ENCODE assay signal across 25 cellular contexts in the genomic region with DNA sequence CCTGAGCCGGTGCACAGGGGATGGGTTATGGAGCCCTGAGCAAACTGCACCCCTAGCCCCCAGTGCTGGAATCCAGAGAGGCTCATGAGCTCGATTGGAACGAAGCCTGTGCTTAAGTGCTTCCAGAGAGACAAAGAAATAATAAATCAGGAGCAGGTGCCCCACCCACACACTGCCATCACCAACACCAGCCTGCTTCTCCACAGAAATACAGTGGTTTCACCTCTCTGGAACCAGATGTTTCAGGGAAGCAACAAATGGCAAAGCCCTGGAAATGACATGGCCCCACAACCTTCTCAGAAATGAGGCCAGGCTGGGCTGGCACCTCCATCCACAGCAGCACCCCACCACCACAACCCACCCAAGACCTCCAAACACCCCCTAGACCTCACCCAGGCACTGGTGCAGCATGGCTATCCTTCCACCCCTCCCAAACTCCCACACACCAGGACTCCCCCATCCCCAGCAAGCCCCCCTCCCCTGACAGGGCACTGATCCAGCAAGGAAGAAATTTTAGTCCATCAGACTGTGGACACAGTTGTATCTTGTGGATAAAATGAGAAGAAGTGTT. TPM values are rescaled to one million over a fixed set of nuclear protein-coding genes. Genes with fewer than 3 reads are reported as not detected.
DNase-seq lines count a peak whose midpoint lies in the region; TF ChIP-seq lines count a peak whose summit lies in the region.
"Had no signal": no experiment of that assay in that cellular context is flagged by ENCODE, and none has a peak within 500 bp of the region (broad histone marks: within the 10 kb centered on the region; RNA-seq: fewer than 3 reads in every experiment).

No MANE protein-coding gene starts in this region.

- no peaks in the 10 kb centered on the region for H3F3A ChIP-seq in SK-N-SH (replicated peaks; ENCODE audit: insufficient read depth)

- no peaks in the 10 kb centered on the region for H3K36me3 ChIP-seq in BLaER1 treated with 17β-estradiol and CSF1 and Interleukin-3, amounts not matched to agents 10 nM and 100 nM
- H3K36me3 ChIP-seq in SK-N-SH (replicated peaks in 1 of 2; ENCODE audit: control insufficient read depth in 1 of 2, insufficient read depth in 2 of 2, low read length in 1 of 2): no peaks in the 10 kb centered on the region
- no peaks in the 10 kb centered on the region for H3K36me3 ChIP-seq in SJCRH30
- H3K36me3 ChIP-seq: cardiac muscle cell had no signal

- H3K27ac Mint-ChIP-seq in mesothelial cell of epicardium: no peak overlapping the region
- H3K27ac Mint-ChIP-seq: activated naive CD8-positive, alpha-beta T cell; nephron progenitor cell had no signal

- no peaks in the 10 kb centered on the region for H3K9me2 ChIP-seq in SK-N-SH

- no peaks in the 10 kb centered on the region for H3K79me2 ChIP-seq in SK-N-SH (ENCODE audit: insufficient read depth)

- peak overlapping the region in 1 of 11 experiments; percentile 4; a peak in 1 of 22 replicates for H3K27ac ChIP-seq in BLaER1 treated with 17β-estradiol and CSF1 and Interleukin-3, amounts not matched to agents 10 nM and 100 nM
- H3K27ac ChIP-seq in SK-N-SH (ENCODE audit: low read depth in 2 of 2, low read length in 1 of 2): peak overlapping the region in 1 of 2 experiments; percentile 78; a peak in 2 of 4 replicates
- no peak overlapping the region for H3K27ac ChIP-seq in SJCRH30
- H3K27ac ChIP-seq: cardiac muscle cell had no signal

- CTCF ChIA-PET in SK-N-SH (lab: Yijun Ruan, JAX): interaction anchor here (0.9 to 6.2 kb wide), 3 partner anchors 11 to 171 kb away, joined by 4 to 36 read pairs (median 12); no protein-coding TSS in a partner anchor

- H3K9ac ChIP-seq in BLaER1 treated with 17β-estradiol and CSF1 and Interleukin-3, amounts not matched to agents 10 nM and 100 nM: no peak overlapping the region
- H3K9ac ChIP-seq in SK-N-SH: no peak overlapping the region

- POLR2A ChIA-PET in SK-N-SH (lab: Yijun Ruan, JAX): interaction anchor here (1.4 kb wide), 1 partner anchor 11 kb away, joined by 4 read pairs; no protein-coding TSS in a partner anchor

- peaks cover 6% of the 10 kb centered on the region for H3K4me1 Mint-ChIP-seq in mesothelial cell of epicardium

- H3K4me1 ChIP-seq in BLaER1 treated with 17β-estradiol and CSF1 and Interleukin-3, amounts not matched to agents 10 nM and 100 nM: peaks cover 11 to 24% (median 22%) of the 10 kb centered on the region in 10 experiments
- peaks cover 0 to 46% of the 10 kb centered on the region in 2 experiments; a peak in 1 of 4 replicates for H3K4me1 ChIP-seq in SK-N-SH (ENCODE audit: control insufficient read depth in 1 of 2, insufficient read depth in 2 of 2, low read depth in 1 of 2, low read length in 1 of 2)
- H3K4me1 ChIP-seq in SJCRH30: no peaks in the 10 kb centered on the region

- no peak for TF ChIP-seq CTCF in SK-N-SH (IDR thresholded peaks at IDR 0.05)
- TF ChIP-seq CTCF in mesothelial cell of epicardium (IDR thresholded peaks at IDR 0.05; ENCODE audit: unreplicated experiment): no peak

- TF ChIP-seq RAD21 in SK-N-SH (IDR thresholded peaks at IDR 0.05; ENCODE audit: low read length): no peak

- H3K27me3 Mint-ChIP-seq in mesothelial cell of epicardium (ENCODE audit: low read depth): peaks cover 87% of the 10 kb centered on the region

- H3K9me3 ChIP-seq in BLaER1 treated with 17β-estradiol and CSF1 and Interleukin-3, amounts not matched to agents 10 nM and 100 nM (replicated peaks in 1 of 11): peaks cover 17 to 24% (median 21%) of the 10 kb centered on the region in 11 experiments
- no peaks in the 10 kb centered on the region for H3K9me3 ChIP-seq in SK-N-SH
- no peaks in the 10 kb centered on the region for H3K9me3 ChIP-seq in SJCRH30 (replicated peaks)

- peaks cover 0 to 29% (median 18%) of the 10 kb centered on the region in 11 experiments; a peak in 15 of 22 replicates for H3K27me3 ChIP-seq in BLaER1 treated with 17β-estradiol and CSF1 and Interleukin-3, amounts not matched to agents 10 nM and 100 nM
- H3K27me3 ChIP-seq in SK-N-SH (ENCODE audit: insufficient read depth): no peaks in the 10 kb centered on the region; the same call in 1 of the 2 replicates
- H3K27me3 ChIP-seq in SJCRH30: no peaks in the 10 kb centered on the region

- TF ChIP-seq EP300 in SK-N-SH (IDR thresholded peaks at IDR 0.05; ENCODE audit: borderline replicate concordance in 1 of 2, low read depth in 1 of 2, low read length in 1 of 2): peak in 1 of 2 experiments; percentile 13; a peak in 1 of 4 replicates

- WGBS in SK-N-SH (ENCODE audit: low lambda C conversion rate): 0% methylated on average over 2 of the region's 3 CpGs

- DNase-seq in NCI-H1105 treated with DMSO at 0.1 percent for 48 hours (lab: John Stamatoyannopoulos, UW): peak; percentile 55
- no peak for DNase-seq in NCI-H1105 (lab: John Stamatoyannopoulos, UW)
- DNase-seq in SK-N-SH: no peak
- DNase-seq in mesothelial cell of epicardium (ENCODE audit: low spot score in 2 of 2, unreplicated experiment in 2 of 2): peak; percentile 6 to 20
- DNase-seq in middle frontal gyrus (ENCODE audit: extremely low spot score, low spot score): no peak
- DNase-seq in dedifferentiated amniotic fluid mesenchymal stem cell (ENCODE audit: extremely low spot score): no peak
- DNase-seq in SJCRH30: no peak
- DNase-seq: activated CD4-positive, alpha-beta T cell treated with anti-CD3 and anti-CD28 coated beads for 48 hours; aorta; dermis blood vessel endothelial cell; NCI-H2029; NCI-H510A; nephron progenitor cell; right cardiac atrium; stimulated activated naive CD8-positive, alpha-beta T cell treated with anti-CD3 and anti-CD28 coated beads, Interleukin-15, Interleukin-2, amounts not matched to agents 100 U/mL and 50 U/mL, for 24 hours had no signal

- no peak overlapping the region for H3K4me3 Mint-ChIP-seq in mesothelial cell of epicardium
- H3K4me3 Mint-ChIP-seq: activated naive CD8-positive, alpha-beta T cell; nephron progenitor cell had no signal

- H3K4me3 ChIP-seq in BLaER1 treated with 17β-estradiol and CSF1 and Interleukin-3, amounts not matched to agents 10 nM and 100 nM: no peak overlapping the region
- H3K4me3 ChIP-seq in SK-N-SH (ENCODE audit: low read depth in 2 of 2, low read length in 1 of 2) (no peak overlapping the region), SJCRH30 (no peak overlapping the region)
- H3K4me3 ChIP-seq: cardiac muscle cell had no signal

- H3K36me3 Mint-ChIP-seq in mesothelial cell of epicardium: no peaks in the 10 kb centered on the region
- H3K36me3 Mint-ChIP-seq: activated naive CD8-positive, alpha-beta T cell had no signal

- H3K4me2 ChIP-seq in BLaER1 treated with 17β-estradiol and CSF1 and Interleukin-3, amounts not matched to agents 10 nM and 100 nM: peak overlapping the region; percentile 60 to 81 (median 74); a peak in 18 of 22 replicates
- 0 out of 2 replicates have a peak overlapping the region, but pooled peaks have one; percentile 40 for H3K4me2 ChIP-seq in SK-N-SH

- H2AFZ ChIP-seq in SK-N-SH (ENCODE audit: low read depth): no peak overlapping the region

- H3K9me3 Mint-ChIP-seq in mesothelial cell of epicardium: no peaks in the 10 kb centered on the region
- H3K9me3 Mint-ChIP-seq: nephron progenitor cell had no signal

- peaks cover 0 to 5% (median 0%) of the 10 kb centered on the region in 11 experiments; a peak in 4 of 22 replicates for H4K20me1 ChIP-seq in BLaER1 treated with 17β-estradiol and CSF1 and Interleukin-3, amounts not matched to agents 10 nM and 100 nM
- H4K20me1 ChIP-seq in SK-N-SH (ENCODE audit: insufficient read depth): no peaks in the 10 kb centered on the region

TF ChIP-seq in SK-N-SH, 30 proteins besides CTCF, POLR2A, EP300 and RAD21:
- TF ChIP-seq RCOR1 (IDR thresholded peaks at IDR 0.05; ENCODE audit: low read length) (peak; percentile 86), TCF12 (IDR thresholded peaks at IDR 0.05) (no peak), MEF2A (IDR thresholded peaks at IDR 0.05; ENCODE audit: borderline replicate concordance, low read depth) (no peak)

RNA-seq across cellular contexts. Expression of gene SLC18A3, which starts 4.1 kb away (rescaled TPM):
- 1.7 TPM in 2 replicates for polyA plus RNA-seq in SK-N-SH (2012; rRNA removed)
- 0.84 and 1.6 TPM in 2 replicates for polyA plus RNA-seq in SK-N-SH (2012; cell fraction: cytosol; rRNA removed)
- 1.1 and 1.4 TPM in 2 replicates for polyA plus RNA-seq in SK-N-SH (2012; cell fraction: nucleus; rRNA removed)
- total RNA-seq in mesothelial cell of epicardium: 0.18 to 0.34 TPM (median 0.18 TPM) in 3 replicates
- total RNA-seq in SJCRH30 (2014; rRNA removed; shearing (Covaris generic)): not detected in 2 replicates
- total RNA-seq: A172; aorta; Caco-2; cardiac muscle cell; dermis blood vessel endothelial cell; fibroblast of lung; liver; T-helper 1 cell treated with Interleukin-12 subunit alpha and Interleukin-12 subunit beta and Interleukin-4 antibody, amounts not matched to agents 30 ng/mL and 1 ng/mL, for 36 hours had no signal
- polyA plus RNA-seq: aorta, cardiac muscle cell, fibroblast of lung, liver had no signal

RNA-seq across cellular contexts. Expression of gene CHAT, which starts 7.8 kb away (rescaled TPM):
- 0.08 TPM in 1 of 2 replicates, not detected in the other for polyA plus RNA-seq in SK-N-SH (2012; rRNA removed)
- polyA plus RNA-seq in SK-N-SH (2012; cell fraction: cytosol; rRNA removed): not detected in 2 replicates
- 0.08 TPM in 1 of 2 replicates, not detected in the other for polyA plus RNA-seq in SK-N-SH (2012; cell fraction: nucleus; rRNA removed)
- total RNA-seq in mesothelial cell of epicardium: not detected in 3 replicates
- total RNA-seq in SJCRH30 (2014; rRNA removed; shearing (Covaris generic)): not detected in 2 replicates
- total RNA-seq: A172; aorta; cardiac muscle cell; dermis blood vessel endothelial cell; fibroblast of lung; liver; mononuclear cell; right cardiac atrium; T-helper 1 cell treated with Interleukin-12 subunit alpha and Interleukin-12 subunit beta and Interleukin-4 antibody, amounts not matched to agents 30 ng/mL and 1 ng/mL, for 36 hours had no signal
- polyA plus RNA-seq: aorta, cardiac muscle cell, fibroblast of lung, liver, right cardiac atrium, thymus had no signal

Comparison
In these comparisons a context has a peak if more than half of its experiments do, and no peak if none do; other contexts are left out.
1. DNase-seq: peak in NCI-H1105 treated with DMSO at 0.1 percent for 48 hours (single experiment) and mesothelial cell of epicardium (2 of 2); none in NCI-H1105 (single experiment), SK-N-SH (single experiment), middle frontal gyrus (single experiment), dedifferentiated amniotic fluid mesenchymal stem cell (single experiment) and SJCRH30 (0 of 2).